ENCODE assay signal across 1 cellular context in genomic region chr6:106970769-106971168, GRCh38. TPM values are rescaled to one million over a fixed set of nuclear protein-coding genes. Genes with fewer than 3 reads are reported as not detected.
"Had no signal": no experiment of that assay in that cellular context is flagged by ENCODE, and none has a peak within 500 bp of the region (broad histone marks: within the 10 kb centered on the region; RNA-seq: fewer than 3 reads in every experiment).

No MANE protein-coding gene starts in this region.

RNA-seq across cellular contexts. Expression of gene CD24, which starts 3.8 kb away (rescaled TPM):
- total RNA-seq: lung microvascular endothelial cell had no signal
